ENCODE assay signal across 8 cellular contexts in genomic region chr3:16888785-16889607, GRCh38. TPM values are rescaled to one million over a fixed set of nuclear protein-coding genes. Genes with fewer than 3 reads are reported as not detected.
A peak's percentile ranks its signal among the peaks of the same experiment; 100 is the strongest.
DNase-seq lines count a peak whose midpoint lies in the region; ATAC-seq and TF ChIP-seq lines count a peak whose summit lies in the region.

No MANE protein-coding gene starts in this region.

- H3K27ac ChIP-seq in CD8-positive, alpha-beta memory T cell (ENCODE audit: low read depth, low read length): peak overlapping the region; percentile 44
- no peak overlapping the region for H3K27ac ChIP-seq in coronary artery
- no peak overlapping the region for H3K27ac ChIP-seq in upper lobe of right lung

- TF ChIP-seq CTCF in coronary artery (IDR thresholded peaks at IDR 0.05) (no peak), upper lobe of right lung (IDR thresholded peaks at IDR 0.05) (no peak)

- ATAC-seq in GM19452 (IDR thresholded peaks at IDR 0.05; ENCODE audit: unreplicated experiment) (peak; percentile 47), HG03442 (IDR thresholded peaks at IDR 0.05; ENCODE audit: unreplicated experiment) (peak; percentile 44), upper lobe of right lung (no peak)

- intact Hi-C loops in upper lobe of right lung (cut with DNase I): no loop called here

- peaks cover 66% of the 10 kb centered on the region for H3K4me1 ChIP-seq in CD8-positive, alpha-beta memory T cell (ENCODE audit: insufficient read depth, low read length)
- peaks cover 9% of the 10 kb centered on the region for H3K4me1 ChIP-seq in upper lobe of right lung

- POLR2A ChIA-PET in CD8-positive, alpha-beta memory T cell (lab: Charles Lee): interaction anchor here (0.6 to 2.0 kb wide), 4 partner anchors 9 to 263 kb away, joined by 3 to 6 read pairs (median 3); no protein-coding TSS in a partner anchor

- H3K36me3 Mint-ChIP-seq in CD8-positive, alpha-beta memory T cell: peaks cover 0 to 18% (median 0%) of the 10 kb centered on the region in 3 donors

- H3K4me3 ChIP-seq in CD8-positive, alpha-beta memory T cell (ENCODE audit: low read length): peak overlapping the region; percentile 81
- H3K4me3 ChIP-seq in coronary artery (peak overlapping the region; percentile 23), upper lobe of right lung (no peak overlapping the region)

- H3K9me3 ChIP-seq in CD8-positive, alpha-beta memory T cell (ENCODE audit: low read length): no peaks in the 10 kb centered on the region
- H3K9me3 ChIP-seq in upper lobe of right lung: no peaks in the 10 kb centered on the region

- peak overlapping the region; percentile 95 to 100 (median 99) for H3K4me3 Mint-ChIP-seq in CD8-positive, alpha-beta memory T cell

- H3K36me3 ChIP-seq in CD8-positive, alpha-beta memory T cell (ENCODE audit: insufficient read depth, low read length): no peaks in the 10 kb centered on the region
- no peaks in the 10 kb centered on the region for H3K36me3 ChIP-seq in upper lobe of right lung

- CTCF ChIA-PET in CD8-positive, alpha-beta memory T cell (lab: Charles Lee): interaction anchor here (1.3 to 1.5 kb wide), 3 partner anchors 12 to 71 kb away, joined by 3 to 5 read pairs (median 5); no protein-coding TSS in a partner anchor

- no peaks in the 10 kb centered on the region for H3K27me3 ChIP-seq in CD8-positive, alpha-beta memory T cell (ENCODE audit: insufficient read depth, low read length, poor library complexity, severe bottlenecking)
- no peaks in the 10 kb centered on the region for H3K27me3 ChIP-seq in upper lobe of right lung

- peak overlapping the region; percentile 95 to 98 (median 96) for H3K27ac Mint-ChIP-seq in CD8-positive, alpha-beta memory T cell

- H3K9me3 Mint-ChIP-seq in CD8-positive, alpha-beta memory T cell: no peaks in the 10 kb centered on the region

- H3K27me3 Mint-ChIP-seq in CD8-positive, alpha-beta memory T cell: no peaks in the 10 kb centered on the region

- peaks cover 74 to 76% (median 74%) of the 10 kb centered on the region in 3 donors for H3K4me1 Mint-ChIP-seq in CD8-positive, alpha-beta memory T cell

- peak in 2 of 5 donors; percentile 34 to 47 for DNase-seq in CD8-positive, alpha-beta memory T cell
- no peak for DNase-seq in coronary artery (ENCODE audit: low spot score)
- DNase-seq in dermis blood vessel endothelial cell: no peak
- DNase-seq in upper lobe of right lung: no peak
- DNase-seq in DMS 273 treated with DMSO at 0.1 percent for 48 hours (lab: John Stamatoyannopoulos, UW): no peak
- DNase-seq in NCI-H2081 (lab: John Stamatoyannopoulos, UW): no peak

RNA-seq across cellular contexts. Expression of gene PLCL2, which starts 4.2 kb away (rescaled TPM):
- 10 to 100 TPM; 22.2 to 22.8 TPM for total RNA-seq in CD8-positive, alpha-beta memory T cell
- 94.9 TPM for polyA plus RNA-seq in CD8-positive, alpha-beta memory T cell
- total RNA-seq in dermis blood vessel endothelial cell: 12.4 and 14.8 TPM in 2 replicates
- total RNA-seq in upper lobe of right lung: 9.1 TPM
